In genomic region chr15:72227720-72228119, GRCh38 we compare ENCODE assay signal across 8 cellular contexts. TPM values are rescaled to one million over a fixed set of nuclear protein-coding genes. Genes with fewer than 3 reads are reported as not detected.
DNase-seq lines count a peak whose midpoint lies in the region; ATAC-seq and TF ChIP-seq lines count a peak whose summit lies in the region.

No MANE protein-coding gene starts in this region.

- no peak overlapping the region for H2AFZ ChIP-seq in smooth muscle cell (ENCODE audit: low read depth)

- no peak for DNase-seq in T-helper 1 cell
- DNase-seq in SKM-1 treated with dmso at 0.1 percent for 144 hours (lab: John Stamatoyannopoulos, UW; ENCODE audit: unreplicated experiment): peak; percentile 57
- DNase-seq in epithelial cell of prostate (ENCODE audit: low read depth, low spot score): no peak
- DNase-seq in smooth muscle cell (lab: John Stamatoyannopoulos, UW; ENCODE audit: unreplicated experiment): no peak
- no peak for DNase-seq in foreskin melanocyte
- DNase-seq in stimulated activated naive CD4-positive, alpha-beta T cell treated with Interleukin-2 at 50 U/mL for 16 hours (lab: John Stamatoyannopoulos, UW): no peak

- peak overlapping the region; percentile 96 for H3K27ac ChIP-seq in epithelial cell of prostate
- H3K27ac ChIP-seq in smooth muscle cell (ENCODE audit: low read depth): peak overlapping the region; percentile 95

- peak overlapping the region; percentile 99 for H3K27ac Mint-ChIP-seq in T-helper 1 cell treated with Interleukin-12 subunit alpha and Interleukin-12 subunit beta and Interleukin-4 antibody, amounts not matched to agents 30 μg/mL and 1 μg/mL, for 36 hours

- peak overlapping the region; percentile 99 for H3K4me3 Mint-ChIP-seq in T-helper 1 cell treated with Interleukin-12 subunit alpha and Interleukin-12 subunit beta and Interleukin-4 antibody, amounts not matched to agents 30 μg/mL and 1 μg/mL, for 36 hours

- peak overlapping the region; percentile 42 for H3K4me3 ChIP-seq in smooth muscle cell

- peaks cover 45% of the 10 kb centered on the region for H3K36me3 Mint-ChIP-seq in T-helper 1 cell treated with Interleukin-12 subunit alpha and Interleukin-12 subunit beta and Interleukin-4 antibody, amounts not matched to agents 30 μg/mL and 1 μg/mL, for 36 hours (ENCODE audit: low read depth)

- H3K4me1 Mint-ChIP-seq in T-helper 1 cell treated with Interleukin-12 subunit alpha and Interleukin-12 subunit beta and Interleukin-4 antibody, amounts not matched to agents 30 μg/mL and 1 μg/mL, for 36 hours (ENCODE audit: low read depth): peaks cover 57% of the 10 kb centered on the region

- no peak for TF ChIP-seq CTCF in smooth muscle cell (IDR thresholded peaks at IDR 0.05; ENCODE audit: borderline replicate concordance, insufficient read depth, poor library complexity, severe bottlenecking)

- H3K79me2 ChIP-seq in smooth muscle cell (ENCODE audit: low read depth): peaks cover 51% of the 10 kb centered on the region

- H3K36me3 ChIP-seq in smooth muscle cell (ENCODE audit: low read depth): no peaks in the 10 kb centered on the region

- H3K9me3 ChIP-seq in smooth muscle cell (replicated peaks; ENCODE audit: low read depth): no peaks in the 10 kb centered on the region

- H3K9me3 Mint-ChIP-seq in T-helper 1 cell treated with Interleukin-12 subunit alpha and Interleukin-12 subunit beta and Interleukin-4 antibody, amounts not matched to agents 30 μg/mL and 1 μg/mL, for 36 hours: no peaks in the 10 kb centered on the region

- peak overlapping the region; percentile 82 for H3K4me2 ChIP-seq in smooth muscle cell

- H3F3A ChIP-seq in smooth muscle cell (ENCODE audit: low read depth): peaks cover 44% of the 10 kb centered on the region

- H4K20me1 ChIP-seq in smooth muscle cell (ENCODE audit: low read depth): peaks cover 61% of the 10 kb centered on the region

- H3K27me3 ChIP-seq in smooth muscle cell (ENCODE audit: low read depth): no peaks in the 10 kb centered on the region

- H3K9ac ChIP-seq in smooth muscle cell (ENCODE audit: low read depth): peak overlapping the region; percentile 69

- no peak for ATAC-seq in HG02623 (IDR thresholded peaks at IDR 0.05; ENCODE audit: unreplicated experiment)

- peaks cover 62% of the 10 kb centered on the region for H3K4me1 ChIP-seq in smooth muscle cell (ENCODE audit: low read depth)

- WGBS in smooth muscle cell (ENCODE audit: low lambda C conversion rate): 51% methylated on average over 4 of the region's 4 CpGs

- H3K27me3 Mint-ChIP-seq in T-helper 1 cell treated with Interleukin-12 subunit alpha and Interleukin-12 subunit beta and Interleukin-4 antibody, amounts not matched to agents 30 μg/mL and 1 μg/mL, for 36 hours (ENCODE audit: low read depth): no peaks in the 10 kb centered on the region

RNA-seq across cellular contexts. Expression of gene PKM, which starts 3.3 kb away (rescaled TPM):
- total RNA-seq in smooth muscle cell: 1,078 and 1,125 TPM in 2 replicates
- polyA plus RNA-seq in smooth muscle cell: 1,598 and 1,642 TPM in 2 replicates

RNA-seq across cellular contexts. Expression of gene GRAMD2A, which starts 30.1 kb away (rescaled TPM):
- 2.1 and 2.9 TPM in 2 replicates for total RNA-seq in smooth muscle cell
- 0.54 and 2.9 TPM in 2 replicates for polyA plus RNA-seq in smooth muscle cell

RNA-seq across cellular contexts. Expression of gene PARP6, which starts 44.6 kb away (rescaled TPM):
- 24.6 and 29.2 TPM in 2 replicates for total RNA-seq in smooth muscle cell
- polyA plus RNA-seq in smooth muscle cell: 40.3 and 59.2 TPM in 2 replicates
